Comparison of ENCODE assay signal across 1 cellular context in the genomic region with DNA sequence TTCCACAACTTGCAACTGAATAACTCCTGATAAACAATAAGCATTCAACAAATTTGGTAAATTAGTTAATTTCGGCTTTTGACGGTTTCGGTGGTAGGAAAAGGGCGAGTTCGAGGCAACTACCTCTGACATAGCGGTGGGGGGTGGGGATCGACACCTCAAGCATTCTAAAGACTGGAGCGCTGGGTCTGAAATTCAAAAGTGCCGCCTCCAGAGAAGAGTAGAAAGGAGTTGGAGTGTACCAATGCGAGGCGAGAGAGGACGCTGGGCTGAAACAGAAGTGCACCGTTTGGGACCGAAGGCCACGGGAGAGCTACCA.
TF ChIP-seq lines count a peak whose summit lies in the region.

No MANE protein-coding gene starts in this region.

TF ChIP-seq in WTC11, 78 proteins besides CTCF, POLR2A, EP300 and RAD21 (continued from another document):
- TF ChIP-seq, protein P1, sequence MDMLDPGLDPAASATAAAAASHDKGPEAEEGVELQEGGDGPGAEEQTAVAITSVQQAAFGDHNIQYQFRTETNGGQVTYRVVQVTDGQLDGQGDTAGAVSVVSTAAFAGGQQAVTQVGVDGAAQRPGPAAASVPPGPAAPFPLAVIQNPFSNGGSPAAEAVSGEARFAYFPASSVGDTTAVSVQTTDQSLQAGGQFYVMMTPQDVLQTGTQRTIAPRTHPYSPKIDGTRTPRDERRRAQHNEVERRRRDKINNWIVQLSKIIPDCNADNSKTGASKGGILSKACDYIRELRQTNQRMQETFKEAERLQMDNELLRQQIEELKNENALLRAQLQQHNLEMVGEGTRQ (CRISPR knock-in tag; IDR thresholded peaks at IDR 0.05): no peak
- TF ChIP-seq PRRX2 (CRISPR knock-in tag; IDR thresholded peaks at IDR 0.05) (no peak), NFATC4 (CRISPR knock-in tag; IDR thresholded peaks at IDR 0.05) (no peak), ATF1 (CRISPR knock-in tag; IDR thresholded peaks at IDR 0.05) (no peak), GRHL2 (CRISPR knock-in tag; IDR thresholded peaks at IDR 0.05; ENCODE audit: insufficient replicate concordance, severe bottlenecking) (no peak), ELF4 (CRISPR knock-in tag; IDR thresholded peaks at IDR 0.05; ENCODE audit: low read depth) (no peak), ZNF232 (CRISPR knock-in tag; IDR thresholded peaks at IDR 0.05) (no peak)
